In genomic region chr19:32817252-32817912, GRCh38 we compare ENCODE assay signal across 23 cellular contexts. TPM values are rescaled to one million over a fixed set of nuclear protein-coding genes. Genes with fewer than 3 reads are reported as not detected.
A peak's percentile ranks its signal among the peaks of the same experiment; 100 is the strongest.
DNase-seq lines count a peak whose midpoint lies in the region; ATAC-seq lines count a peak whose summit lies in the region.
"Had no signal": no experiment of that assay in that cellular context is flagged by ENCODE, and none has a peak within 500 bp of the region (broad histone marks: within the 10 kb centered on the region; RNA-seq: fewer than 3 reads in every experiment).

No MANE protein-coding gene starts in this region.

- H3K36me3 ChIP-seq in neuronal stem cell (replicated peaks in 1 of 2; ENCODE audit: control insufficient read depth in 2 of 2, insufficient read depth in 2 of 2, low read length in 2 of 2) = no peaks in the 10 kb centered on the region
- H3K36me3 ChIP-seq: BLaER1, breast epithelium, left ventricle myocardium inferior, upper lobe of left lung had no signal

- no peak overlapping the region for H2BK120ac ChIP-seq in neuronal stem cell (ENCODE audit: low read depth, low read length)

- H3K14ac ChIP-seq in neuronal stem cell (ENCODE audit: low read length) = no peak overlapping the region

- no peak overlapping the region for H2BK15ac ChIP-seq in neuronal stem cell (ENCODE audit: low read length)

- peak overlapping the region; percentile 71 for H2AK5ac ChIP-seq in neuronal stem cell (ENCODE audit: low read depth, low read length)

- no peak overlapping the region for H3K23ac ChIP-seq in neuronal stem cell (ENCODE audit: low read depth, low read length, poor library complexity)

- peaks cover 5% of the 10 kb centered on the region in 2 donors for H3K4me1 ChIP-seq in neuronal stem cell (ENCODE audit: control insufficient read depth in 2 of 2, insufficient read depth in 1 of 2, low read depth in 1 of 2, low read length in 2 of 2)
- H3K4me1 ChIP-seq: breast epithelium, Caco-2, left ventricle myocardium inferior, upper lobe of left lung had no signal

- H2BK5ac ChIP-seq in neuronal stem cell (ENCODE audit: low read length) = no peak overlapping the region

- no peak overlapping the region for H3K27ac ChIP-seq in neuronal stem cell (replicated peaks; ENCODE audit: low read length)
- H3K27ac ChIP-seq: BLaER1, breast epithelium, GM23248, left ventricle myocardium inferior, RWPE1, upper lobe of left lung had no signal

- no peak overlapping the region for H3K4ac ChIP-seq in neuronal stem cell (ENCODE audit: low read length)

- H2AFZ ChIP-seq in neuronal stem cell (ENCODE audit: low read length) = no peak overlapping the region
- H2AFZ ChIP-seq: GM23248 had no signal

- no peak overlapping the region for H3K18ac ChIP-seq in neuronal stem cell (ENCODE audit: low read length)

- no peak overlapping the region for H4K8ac ChIP-seq in neuronal stem cell (ENCODE audit: low read depth, low read length)

- WGBS in neuronal stem cell (ENCODE audit: extremely low coverage in 2 of 2, insufficient read length in 2 of 2, insufficient replicate concordance in 1 of 2), 2 donors = no CpG with 5 or more reads among the region's 18 CpGs

- no peaks in the 10 kb centered on the region for H3K79me1 ChIP-seq in neuronal stem cell (ENCODE audit: low read depth, low read length)

- H3K4me3 ChIP-seq in neuronal stem cell (ENCODE audit: low read length in 2 of 2) = no peak overlapping the region
- H3K4me3 ChIP-seq: BLaER1, breast epithelium, GM23248, left ventricle myocardium inferior, smooth muscle cell, upper lobe of left lung had no signal

- H3K4me2 ChIP-seq in neuronal stem cell (ENCODE audit: insufficient read depth, low read length, poor library complexity, severe bottlenecking) = no peak overlapping the region
- H3K4me2 ChIP-seq: smooth muscle cell had no signal

- no peak overlapping the region for H3K9ac ChIP-seq in neuronal stem cell (ENCODE audit: low read depth, low read length, poor library complexity)
- H3K9ac ChIP-seq: BLaER1, GM23248 had no signal

- peak; percentile 96 for DNase-seq in DMS53 treated with DMSO at 0.1 percent for 48 hours (lab: John Stamatoyannopoulos, UW; ENCODE audit: unreplicated experiment)
- DNase-seq in NCI-H187 (lab: John Stamatoyannopoulos, UW) = peak; percentile 62 to 85
- peak; percentile 91 for DNase-seq in NCI-H510A treated with DMSO at 0.1 percent for 48 hours (lab: John Stamatoyannopoulos, UW)
- no peak for DNase-seq in neuronal stem cell (ENCODE audit: low spot score)
- no peak for DNase-seq in activated effector memory CD4-positive, alpha-beta T cell treated with Interleukin-2 at 50 U/mL for 16 hours
- DNase-seq: activated CD4-positive, alpha-beta T cell treated with anti-CD3 and anti-CD28 coated beads, Interleukin-2, amount 50 U/mL, for 48 hours; activated CD4-positive, CD25-positive, alpha-beta regulatory T cell; Caco-2; GM23248; left ventricle myocardium inferior; naive B cell; NCI-H1105; NCI-H2081 treated with DMSO at 0.1 percent for 48 hours; stimulated activated CD4-positive, alpha-beta T cell treated with anti-CD3 and anti-CD28 coated beads, Interleukin-1b, Interleukin-23, amount 100 ng/mL, for 48 hours; T-helper 1 cell; upper lobe of left lung had no signal

- no peak for ATAC-seq in HG03159 (IDR thresholded peaks at IDR 0.05; ENCODE audit: unreplicated experiment)
- no peak for ATAC-seq in HG02763 (IDR thresholded peaks at IDR 0.05; ENCODE audit: unreplicated experiment)

- H3K27me3 ChIP-seq in neuronal stem cell (ENCODE audit: control insufficient read depth in 3 of 3, insufficient read depth in 3 of 3, low read depth in 1 of 3, low read length in 3 of 3) = peaks cover 0 to 4% (median 0%) of the 10 kb centered on the region in 3 experiments
- H3K27me3 ChIP-seq: BLaER1, breast epithelium, upper lobe of left lung had no signal

- H4K91ac ChIP-seq in neuronal stem cell (ENCODE audit: low read depth, low read length, poor library complexity) = no peak overlapping the region

- no peaks in the 10 kb centered on the region for H3K9me3 ChIP-seq in neuronal stem cell (replicated peaks in 1 of 2; ENCODE audit: control insufficient read depth in 2 of 2, insufficient read depth in 1 of 2, low read depth in 1 of 2, low read length in 2 of 2)
- H3K9me3 ChIP-seq: BLaER1, breast epithelium, Caco-2, left ventricle myocardium inferior, upper lobe of left lung had no signal

- no peak overlapping the region for H2BK12ac ChIP-seq in neuronal stem cell (ENCODE audit: low read length)

RNA-seq across cellular contexts. Expression of gene SLC7A9, which starts 52.2 kb away (rescaled TPM):
- polyA plus RNA-seq in neuronal stem cell (2013, experiment 1 of 2) = 0.20 TPM
- polyA plus RNA-seq in neuronal stem cell (2013, experiment 2 of 2) = 0.24 TPM
- polyA plus RNA-seq: AG04450, GM23248 had no signal

Comparison
In these comparisons a context has a peak if more than half of its experiments do, and no peak if none do; other contexts are left out.
1. DNase-seq: peak in DMS53 treated with DMSO at 0.1 percent for 48 hours (single experiment), NCI-H187 (2 of 2) and NCI-H510A treated with DMSO at 0.1 percent for 48 hours (single experiment); none in neuronal stem cell (single experiment) and activated effector memory CD4-positive, alpha-beta T cell treated with Interleukin-2 at 50 U/mL for 16 hours (single experiment).